ENCODE assay signal across 1 cellular context in genomic region chr12:39581592-39581991, GRCh38.
A peak's percentile ranks its signal among the peaks of the same experiment; 100 is the strongest.
TF ChIP-seq lines count a peak whose summit lies in the region.

No MANE protein-coding gene starts in this region.

TF ChIP-seq in HCT116, 20 proteins besides CTCF, POLR2A, EP300 and RAD21:
- TF ChIP-seq EGR1 (IDR thresholded peaks at IDR 0.05; ENCODE audit: low read depth) (no peak), SRF (IDR thresholded peaks at IDR 0.05; ENCODE audit: low read depth) (no peak), ATF3 (IDR thresholded peaks at IDR 0.05) (no peak), FOSL1 (IDR thresholded peaks at IDR 0.05; ENCODE audit: low read depth) (peak; percentile 46; the same call in 1 of the 2 replicates), JUND (IDR thresholded peaks at IDR 0.05) (peak; percentile 42), CEBPB (IDR thresholded peaks at IDR 0.05; ENCODE audit: low read depth) (peak; percentile 35; the same call in 1 of the 2 replicates), SP1 (IDR thresholded peaks at IDR 0.05; ENCODE audit: low read depth) (no peak)
